In the genomic region with DNA sequence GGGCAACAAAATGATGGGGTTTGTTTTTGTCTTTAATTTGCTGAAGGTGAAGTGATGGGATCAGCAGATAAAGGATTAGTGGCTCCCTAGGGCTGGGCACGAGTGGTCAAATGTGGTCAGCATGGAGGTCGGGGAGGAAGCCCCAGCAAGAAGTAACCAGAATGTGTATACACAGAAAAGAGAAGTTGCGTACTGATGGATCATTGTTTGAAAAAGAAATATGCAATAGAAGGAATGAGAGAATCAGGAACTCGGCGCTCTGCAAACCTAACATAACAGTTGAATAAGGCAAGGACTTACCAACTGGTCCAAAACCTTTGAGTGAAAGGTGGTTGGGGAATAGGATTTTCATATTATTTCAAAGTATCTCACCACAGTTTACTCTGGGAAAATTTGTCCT, we compare ENCODE assay signal across 1 cellular context.
TF ChIP-seq lines count a peak whose summit lies in the region.

No MANE protein-coding gene starts in this region.

TF ChIP-seq in GM23338, 12 proteins besides CTCF, POLR2A, EP300 and RAD21 (continued from another document):
- TF ChIP-seq, protein P1, sequence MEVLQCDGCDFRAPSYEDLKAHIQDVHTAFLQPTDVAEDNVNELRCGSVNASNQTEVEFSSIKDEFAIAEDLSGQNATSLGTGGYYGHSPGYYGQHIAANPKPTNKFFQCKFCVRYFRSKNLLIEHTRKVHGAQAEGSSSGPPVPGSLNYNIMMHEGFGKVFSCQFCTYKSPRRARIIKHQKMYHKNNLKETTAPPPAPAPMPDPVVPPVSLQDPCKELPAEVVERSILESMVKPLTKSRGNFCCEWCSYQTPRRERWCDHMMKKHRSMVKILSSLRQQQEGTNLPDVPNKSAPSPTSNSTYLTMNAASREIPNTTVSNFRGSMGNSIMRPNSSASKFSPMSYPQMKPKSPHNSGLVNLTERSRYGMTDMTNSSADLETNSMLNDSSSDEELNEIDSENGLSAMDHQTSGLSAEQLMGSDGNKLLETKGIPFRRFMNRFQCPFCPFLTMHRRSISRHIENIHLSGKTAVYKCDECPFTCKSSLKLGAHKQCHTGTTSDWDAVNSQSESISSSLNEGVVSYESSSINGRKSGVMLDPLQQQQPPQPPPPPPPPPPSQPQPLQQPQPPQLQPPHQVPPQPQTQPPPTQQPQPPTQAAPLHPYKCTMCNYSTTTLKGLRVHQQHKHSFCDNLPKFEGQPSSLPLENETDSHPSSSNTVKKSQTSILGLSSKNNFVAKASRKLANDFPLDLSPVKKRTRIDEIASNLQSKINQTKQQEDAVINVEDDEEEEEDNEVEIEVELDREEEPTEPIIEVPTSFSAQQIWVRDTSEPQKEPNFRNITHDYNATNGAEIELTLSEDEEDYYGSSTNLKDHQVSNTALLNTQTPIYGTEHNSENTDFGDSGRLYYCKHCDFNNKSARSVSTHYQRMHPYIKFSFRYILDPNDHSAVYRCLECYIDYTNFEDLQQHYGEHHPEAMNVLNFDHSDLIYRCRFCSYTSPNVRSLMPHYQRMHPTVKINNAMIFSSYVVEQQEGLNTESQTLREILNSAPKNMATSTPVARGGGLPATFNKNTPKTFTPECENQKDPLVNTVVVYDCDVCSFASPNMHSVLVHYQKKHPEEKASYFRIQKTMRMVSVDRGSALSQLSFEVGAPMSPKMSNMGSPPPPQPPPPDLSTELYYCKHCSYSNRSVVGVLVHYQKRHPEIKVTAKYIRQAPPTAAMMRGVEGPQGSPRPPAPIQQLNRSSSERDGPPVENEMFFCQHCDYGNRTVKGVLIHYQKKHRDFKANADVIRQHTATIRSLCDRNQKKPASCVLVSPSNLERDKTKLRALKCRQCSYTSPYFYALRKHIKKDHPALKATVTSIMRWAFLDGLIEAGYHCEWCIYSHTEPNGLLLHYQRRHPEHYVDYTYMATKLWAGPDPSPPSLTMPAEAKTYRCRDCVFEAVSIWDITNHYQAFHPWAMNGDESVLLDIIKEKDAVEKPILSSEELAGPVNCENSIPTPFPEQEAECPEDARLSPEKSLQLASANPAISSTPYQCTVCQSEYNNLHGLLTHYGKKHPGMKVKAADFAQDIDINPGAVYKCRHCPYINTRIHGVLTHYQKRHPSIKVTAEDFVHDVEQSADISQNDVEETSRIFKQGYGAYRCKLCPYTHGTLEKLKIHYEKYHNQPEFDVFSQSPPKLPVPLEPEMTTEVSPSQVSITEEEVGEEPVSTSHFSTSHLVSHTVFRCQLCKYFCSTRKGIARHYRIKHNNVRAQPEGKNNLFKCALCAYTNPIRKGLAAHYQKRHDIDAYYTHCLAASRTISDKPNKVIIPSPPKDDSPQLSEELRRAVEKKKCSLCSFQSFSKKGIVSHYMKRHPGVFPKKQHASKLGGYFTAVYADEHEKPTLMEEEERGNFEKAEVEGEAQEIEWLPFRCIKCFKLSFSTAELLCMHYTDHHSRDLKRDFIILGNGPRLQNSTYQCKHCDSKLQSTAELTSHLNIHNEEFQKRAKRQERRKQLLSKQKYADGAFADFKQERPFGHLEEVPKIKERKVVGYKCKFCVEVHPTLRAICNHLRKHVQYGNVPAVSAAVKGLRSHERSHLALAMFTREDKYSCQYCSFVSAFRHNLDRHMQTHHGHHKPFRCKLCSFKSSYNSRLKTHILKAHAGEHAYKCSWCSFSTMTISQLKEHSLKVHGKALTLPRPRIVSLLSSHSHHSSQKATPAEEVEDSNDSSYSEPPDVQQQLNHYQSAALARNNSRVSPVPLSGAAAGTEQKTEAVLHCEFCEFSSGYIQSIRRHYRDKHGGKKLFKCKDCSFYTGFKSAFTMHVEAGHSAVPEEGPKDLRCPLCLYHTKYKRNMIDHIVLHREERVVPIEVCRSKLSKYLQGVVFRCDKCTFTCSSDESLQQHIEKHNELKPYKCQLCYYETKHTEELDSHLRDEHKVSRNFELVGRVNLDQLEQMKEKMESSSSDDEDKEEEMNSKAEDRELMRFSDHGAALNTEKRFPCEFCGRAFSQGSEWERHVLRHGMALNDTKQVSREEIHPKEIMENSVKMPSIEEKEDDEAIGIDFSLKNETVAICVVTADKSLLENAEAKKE (CRISPR knock-in tag; IDR thresholded peaks at IDR 0.05) = no peak
- TF ChIP-seq CREB1 (CRISPR knock-in tag; IDR thresholded peaks at IDR 0.05; ENCODE audit: low read depth) = no peak
- no peak for TF ChIP-seq ZNF114 (CRISPR knock-in tag; IDR thresholded peaks at IDR 0.05)
- TF ChIP-seq NANOG (IDR thresholded peaks at IDR 0.05; ENCODE audit: borderline replicate concordance) = no peak
- no peak for TF ChIP-seq EZH2 (IDR thresholded peaks at IDR 0.05; ENCODE audit: low read depth, unreplicated experiment)
- TF ChIP-seq, protein P2, sequence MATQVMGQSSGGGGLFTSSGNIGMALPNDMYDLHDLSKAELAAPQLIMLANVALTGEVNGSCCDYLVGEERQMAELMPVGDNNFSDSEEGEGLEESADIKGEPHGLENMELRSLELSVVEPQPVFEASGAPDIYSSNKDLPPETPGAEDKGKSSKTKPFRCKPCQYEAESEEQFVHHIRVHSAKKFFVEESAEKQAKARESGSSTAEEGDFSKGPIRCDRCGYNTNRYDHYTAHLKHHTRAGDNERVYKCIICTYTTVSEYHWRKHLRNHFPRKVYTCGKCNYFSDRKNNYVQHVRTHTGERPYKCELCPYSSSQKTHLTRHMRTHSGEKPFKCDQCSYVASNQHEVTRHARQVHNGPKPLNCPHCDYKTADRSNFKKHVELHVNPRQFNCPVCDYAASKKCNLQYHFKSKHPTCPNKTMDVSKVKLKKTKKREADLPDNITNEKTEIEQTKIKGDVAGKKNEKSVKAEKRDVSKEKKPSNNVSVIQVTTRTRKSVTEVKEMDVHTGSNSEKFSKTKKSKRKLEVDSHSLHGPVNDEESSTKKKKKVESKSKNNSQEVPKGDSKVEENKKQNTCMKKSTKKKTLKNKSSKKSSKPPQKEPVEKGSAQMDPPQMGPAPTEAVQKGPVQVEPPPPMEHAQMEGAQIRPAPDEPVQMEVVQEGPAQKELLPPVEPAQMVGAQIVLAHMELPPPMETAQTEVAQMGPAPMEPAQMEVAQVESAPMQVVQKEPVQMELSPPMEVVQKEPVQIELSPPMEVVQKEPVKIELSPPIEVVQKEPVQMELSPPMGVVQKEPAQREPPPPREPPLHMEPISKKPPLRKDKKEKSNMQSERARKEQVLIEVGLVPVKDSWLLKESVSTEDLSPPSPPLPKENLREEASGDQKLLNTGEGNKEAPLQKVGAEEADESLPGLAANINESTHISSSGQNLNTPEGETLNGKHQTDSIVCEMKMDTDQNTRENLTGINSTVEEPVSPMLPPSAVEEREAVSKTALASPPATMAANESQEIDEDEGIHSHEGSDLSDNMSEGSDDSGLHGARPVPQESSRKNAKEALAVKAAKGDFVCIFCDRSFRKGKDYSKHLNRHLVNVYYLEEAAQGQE (IDR thresholded peaks at IDR 0.05; ENCODE audit: unreplicated experiment) = no peak
TF ChIP-seq in GM23338: peak in this region for 0.
